ENCODE assay signal across 8 cellular contexts in the genomic region with DNA sequence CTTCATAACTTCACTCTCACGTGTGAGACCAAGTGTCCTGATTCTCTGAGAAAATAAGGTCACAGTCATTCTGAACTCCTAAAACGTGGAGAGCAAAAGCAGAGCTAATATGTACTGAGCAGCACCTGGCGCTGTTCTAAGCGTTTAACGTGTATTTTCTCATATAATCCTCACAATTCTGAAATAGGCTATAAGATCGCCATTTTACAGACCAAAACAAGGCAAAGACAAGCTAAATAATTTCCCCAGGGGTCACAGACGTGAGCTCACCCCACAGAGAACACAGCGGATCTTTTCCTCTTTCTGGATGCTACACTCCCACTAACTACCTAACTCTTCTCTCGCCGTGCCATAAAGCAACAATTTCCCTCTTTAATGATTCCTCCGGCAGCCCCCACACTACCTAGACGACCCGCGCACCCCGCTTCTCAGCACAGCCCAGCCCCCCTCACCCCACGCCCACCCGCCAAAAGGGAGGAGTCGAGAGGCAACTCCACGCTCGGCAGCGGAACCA. TPM values are rescaled to one million over a fixed set of nuclear protein-coding genes. Genes with fewer than 3 reads are reported as not detected.
DNase-seq lines count a peak whose midpoint lies in the region; ATAC-seq and TF ChIP-seq lines count a peak whose summit lies in the region.

No MANE protein-coding gene starts in this region.

- H3K4me3 ChIP-seq in endodermal cell (ENCODE audit: low read length) (peak overlapping the region; percentile 99), muscle layer of duodenum (ENCODE audit: low read depth in 1 of 2, low read length in 2 of 2) (peak overlapping the region; percentile 74 to 95)

- H3K4me1 Mint-ChIP-seq in T-cell (peaks cover 23 to 26% (median 25%) of the 10 kb centered on the region in 3 donors), endodermal cell (peaks cover 9% of the 10 kb centered on the region)

- no peaks in the 10 kb centered on the region for H3K27me3 Mint-ChIP-seq in T-cell
- no peaks in the 10 kb centered on the region for H3K27me3 Mint-ChIP-seq in endodermal cell (ENCODE audit: insufficient read depth)

- POLR2A ChIA-PET in T-cell (lab: Charles Lee), result interaction anchor here in 1 of 2 donors (1.0 kb wide), 1 partner anchor 26 kb away, joined by 5 read pairs; no protein-coding TSS in a partner anchor

- WGBS in endodermal cell (ENCODE audit: insufficient coverage in 1 of 2, insufficient read length in 1 of 2), 2 experiments, result 1 to 5% methylated on average over 8 to 21 of the region's 21 CpGs

- peak; percentile 68 for DNase-seq in DMS79 treated with DMSO at 0.1 percent for 48 hours (lab: John Stamatoyannopoulos, UW)
- no peak for DNase-seq in DMS79 (lab: John Stamatoyannopoulos, UW)
- DNase-seq in T-cell, result peak in 10 of 34 experiments; percentile 57 to 81 (median 76)
- DNase-seq in endodermal cell, result no peak
- no peak for DNase-seq in A172 (ENCODE audit: low spot score)

- H3K4me1 ChIP-seq in endodermal cell (ENCODE audit: control insufficient read depth, insufficient read depth, low read length) (no peaks in the 10 kb centered on the region), muscle layer of duodenum (ENCODE audit: control insufficient read depth in 1 of 2, insufficient read depth in 2 of 2, low read length in 2 of 2) (peaks cover 0 to 10% of the 10 kb centered on the region in 2 donors)

- H3K27ac Mint-ChIP-seq in T-cell (peak overlapping the region; percentile 92 to 96), endodermal cell (peak overlapping the region; percentile 99)

- no peaks in the 10 kb centered on the region for H3K36me3 ChIP-seq in endodermal cell (ENCODE audit: control insufficient read depth, insufficient read depth, low read length)
- no peaks in the 10 kb centered on the region for H3K36me3 ChIP-seq in muscle layer of duodenum (ENCODE audit: control insufficient read depth in 1 of 2, insufficient read depth in 2 of 2, low read length in 2 of 2)

- CTCF ChIA-PET in T-cell (lab: Charles Lee), result interaction anchor here (0.6 to 2.6 kb wide), 7 partner anchors 42 to 721 kb away, joined by 3 to 10 read pairs (median 4); no protein-coding TSS in a partner anchor

- H3K36me3 Mint-ChIP-seq in T-cell (no peaks in the 10 kb centered on the region), endodermal cell (ENCODE audit: low read depth) (no peaks in the 10 kb centered on the region)

- H3K9ac ChIP-seq in endodermal cell (ENCODE audit: extremely low read depth, low read length, poor library complexity, severe bottlenecking), result peak overlapping the region; percentile 92

- H3K4me3 Mint-ChIP-seq in T-cell (peak overlapping the region; percentile 89 to 98 (median 98)), endodermal cell (peak overlapping the region; percentile 92)

- H3K27me3 ChIP-seq in endodermal cell (ENCODE audit: control insufficient read depth, insufficient read depth, low read length, poor library complexity, severe bottlenecking), result no peaks in the 10 kb centered on the region
- no peaks in the 10 kb centered on the region for H3K27me3 ChIP-seq in muscle layer of duodenum (ENCODE audit: low read depth, low read length)

- TF ChIP-seq CTCF in endodermal cell (conservative IDR thresholded peaks at IDR 0.05), result no peak

- ATAC-seq in HG02884 (IDR thresholded peaks at IDR 0.05; ENCODE audit: unreplicated experiment), result peak; percentile 10
- ATAC-seq in T-cell (replicated peaks in 1 of 4), result peak in 1 of 4 experiments; percentile 0
- no peak for ATAC-seq in GM18520 (IDR thresholded peaks at IDR 0.05; ENCODE audit: unreplicated experiment)

- H3K27ac ChIP-seq in endodermal cell (ENCODE audit: low read depth, low read length), result peak overlapping the region; percentile 96
- H3K27ac ChIP-seq in muscle layer of duodenum (ENCODE audit: low read length), result peak overlapping the region; percentile 99

- no peaks in the 10 kb centered on the region for H3K9me3 ChIP-seq in endodermal cell (ENCODE audit: control insufficient read depth, low read length)
- H3K9me3 ChIP-seq in muscle layer of duodenum (ENCODE audit: control insufficient read depth in 1 of 2, low read length in 2 of 2), result no peaks in the 10 kb centered on the region

- no peaks in the 10 kb centered on the region for H3K9me3 Mint-ChIP-seq in T-cell
- H3K9me3 Mint-ChIP-seq in endodermal cell, result no peaks in the 10 kb centered on the region

RNA-seq across cellular contexts. Expression of gene SUPT3H, which starts 0.6 kb away (rescaled TPM):
- total RNA-seq in T-cell, result 10 to 100 TPM in 3 of 5 donors, 1 to 10 TPM in 2; 9.3 to 12.9 (median 10.7) TPM
- 10 to 100 TPM; 32.4 to 34.7 TPM for total RNA-seq in endodermal cell
- polyA plus RNA-seq in endodermal cell (2013, experiment 1 of 2), result 22.9 TPM
- polyA plus RNA-seq in endodermal cell (2013, experiment 2 of 2), result 26.2 TPM
- 5.3 and 8.2 TPM in 2 replicates for total RNA-seq in A172 (2014; rRNA removed; shearing (Covaris generic))

RNA-seq across cellular contexts. Expression of gene RUNX2, which starts 49.0 kb away (rescaled TPM):
- total RNA-seq in T-cell, result 10 to 100 TPM; 14.4 to 31.8 (median 22.4) TPM
- under 1 TPM; 0.18 to 0.26 TPM for total RNA-seq in endodermal cell
- 2.5 TPM for polyA plus RNA-seq in endodermal cell (2013, experiment 1 of 2)
- 3.0 TPM for polyA plus RNA-seq in endodermal cell (2013, experiment 2 of 2)
- total RNA-seq in A172 (2014; rRNA removed; shearing (Covaris generic)), result 1.1 and 4.3 TPM in 2 replicates
